ENCODE assay signal across 15 cellular contexts in genomic region chr5:149239917-149240316, GRCh38. TPM values are rescaled to one million over a fixed set of nuclear protein-coding genes. Genes with fewer than 3 reads are reported as not detected.
A peak's percentile ranks its signal among the peaks of the same experiment; 100 is the strongest.
DNase-seq lines count a peak whose midpoint lies in the region; ATAC-seq, FAIRE-seq and TF ChIP-seq lines count a peak whose summit lies in the region.
"Had no signal": no experiment of that assay in that cellular context is flagged by ENCODE, and none has a peak within 500 bp of the region (broad histone marks: within the 10 kb centered on the region; RNA-seq: fewer than 3 reads in every experiment).

No MANE protein-coding gene starts in this region.

- H3K4me3 ChIP-seq in A673 (ENCODE audit: low read depth, low read length, poor library complexity, severe bottlenecking), result no peak overlapping the region
- H3K4me3 ChIP-seq: left ventricle myocardium inferior, testis had no signal

- DNase-seq in CD4-positive, alpha-beta T cell, result peak in 1 of 10 experiments; percentile 7
- no peak for DNase-seq in naive thymus-derived CD8-positive, alpha-beta T cell
- DNase-seq in A673 (ENCODE audit: low spot score) (no peak), iPS-NIHi7 (ENCODE audit: extremely low spot score) (no peak), NCI-H69 (lab: John Stamatoyannopoulos, UW) (no peak), D721Med (ENCODE audit: insufficient read length, low spot score) (no peak)
- DNase-seq: BE2C, HFFc6, left ventricle myocardium inferior, NCI-H2171 treated with DMSO at 0.1 percent for 48 hours, NCI-H774 had no signal

- H3K27ac ChIP-seq in CD4-positive, alpha-beta T cell (ENCODE audit: low read depth, low read length), result peak overlapping the region; percentile 37
- no peak overlapping the region for H3K27ac ChIP-seq in A673 (ENCODE audit: low read depth, low read length, poor library complexity, severe bottlenecking)
- H3K27ac ChIP-seq: left ventricle myocardium inferior, testis had no signal

- POLR2A ChIA-PET in CD4-positive, alpha-beta T cell (lab: Charles Lee), result interaction anchor here (0.6 to 2.6 kb wide), 24 partner anchors 10 to 1173 kb away, joined by 3 to 18 read pairs (median 6); partner anchors contain the start of genes ABLIM3, AFAP1L1, CD74 and CSNK1A1
- POLR2A ChIA-PET in naive thymus-derived CD8-positive, alpha-beta T cell (lab: Charles Lee), result interaction anchor here (0.7 to 2.1 kb wide), 11 partner anchors 10 to 312 kb away, joined by 3 to 6 read pairs (median 4); partner anchors contain the start of genes ABLIM3 and CSNK1A1
- POLR2A ChIA-PET in A673 (lab: Charles Lee; ENCODE audit: low non-redundant PET), result no interaction called here

- H3K27me3 Mint-ChIP-seq in CD4-positive, alpha-beta T cell, result no peaks in the 10 kb centered on the region
- no peaks in the 10 kb centered on the region for H3K27me3 Mint-ChIP-seq in activated naive CD4-positive, alpha-beta T cell treated with anti-CD3 and anti-CD28 coated beads, Interleukin-2, amount 50 U/mL, for 24 hours
- peaks cover 0 to 2% (median 0%) of the 10 kb centered on the region in 5 donors for H3K27me3 Mint-ChIP-seq in naive thymus-derived CD8-positive, alpha-beta T cell

- H3K36me3 ChIP-seq in A673 (ENCODE audit: insufficient read depth, low read length, poor library complexity, severe bottlenecking), result no peaks in the 10 kb centered on the region
- H3K36me3 ChIP-seq: BE2C had no signal

- ATAC-seq in CD4-positive, alpha-beta T cell (ENCODE audit: poor library complexity), result no peak
- peak; percentile 17 for ATAC-seq in HG02759 (IDR thresholded peaks at IDR 0.05; ENCODE audit: unreplicated experiment)
- peak in 1 of 2 donors; percentile 19 for ATAC-seq in naive thymus-derived CD8-positive, alpha-beta T cell

- no peaks in the 10 kb centered on the region for H3K36me3 Mint-ChIP-seq in CD4-positive, alpha-beta T cell (ENCODE audit: low read depth)
- no peaks in the 10 kb centered on the region for H3K36me3 Mint-ChIP-seq in activated naive CD4-positive, alpha-beta T cell treated with anti-CD3 and anti-CD28 coated beads, Interleukin-2, amount 50 U/mL, for 24 hours
- H3K36me3 Mint-ChIP-seq in naive thymus-derived CD8-positive, alpha-beta T cell, result peaks cover 0 to 3% (median 0%) of the 10 kb centered on the region in 3 donors

- no peak for FAIRE-seq in D721Med (lab: Jason Lieb, UNC)

- no peak overlapping the region for H3K4me3 Mint-ChIP-seq in CD4-positive, alpha-beta T cell
- H3K4me3 Mint-ChIP-seq in activated naive CD4-positive, alpha-beta T cell treated with anti-CD3 and anti-CD28 coated beads, Interleukin-2, amount 50 U/mL, for 24 hours, result peak overlapping the region; percentile 50
- H3K4me3 Mint-ChIP-seq in naive thymus-derived CD8-positive, alpha-beta T cell, result peak overlapping the region in 8 of 10 donors; percentile 52 to 90 (median 66)
- H3K4me3 Mint-ChIP-seq: HFFc6 had no signal

- H3K27me3 ChIP-seq in CD4-positive, alpha-beta T cell (ENCODE audit: control insufficient read depth, insufficient read depth, low read length), result no peaks in the 10 kb centered on the region
- peaks cover 67% of the 10 kb centered on the region for H3K27me3 ChIP-seq in A673 (replicated peaks; ENCODE audit: insufficient read depth, low read depth, low read length, poor library complexity)
- H3K27me3 ChIP-seq: BE2C, testis had no signal

- intact Hi-C loops in CD4-positive, alpha-beta T cell (cut with DNase I, micrococcal nuclease), result loop anchor here (1.0 to 10.0 kb wide), 3 partner anchors 24 to 855 kb away; partner anchors contain the start of genes ADRB2 (in 1 of the 2) and FBXO38 (in 1 of the 2)
- intact Hi-C loops in A673 (cut with micrococcal nuclease; ENCODE audit: unreplicated experiment), result no loop called here

- no peaks in the 10 kb centered on the region for H3K4me1 ChIP-seq in A673 (ENCODE audit: insufficient read depth, low read length, poor library complexity, severe bottlenecking)
- H3K4me1 ChIP-seq: BE2C, testis had no signal

- peak overlapping the region; percentile 91 for H3K27ac Mint-ChIP-seq in CD4-positive, alpha-beta T cell
- H3K27ac Mint-ChIP-seq in activated naive CD4-positive, alpha-beta T cell treated with anti-CD3 and anti-CD28 coated beads, Interleukin-2, amount 50 U/mL, for 24 hours, result peak overlapping the region; percentile 97
- peak overlapping the region; percentile 71 to 97 (median 90) for H3K27ac Mint-ChIP-seq in naive thymus-derived CD8-positive, alpha-beta T cell
- H3K27ac Mint-ChIP-seq: HFFc6 had no signal

- peaks cover 64% of the 10 kb centered on the region for H3K4me1 Mint-ChIP-seq in CD4-positive, alpha-beta T cell (ENCODE audit: low read depth)
- peaks cover 51% of the 10 kb centered on the region for H3K4me1 Mint-ChIP-seq in activated naive CD4-positive, alpha-beta T cell treated with anti-CD3 and anti-CD28 coated beads, Interleukin-2, amount 50 U/mL, for 24 hours
- peaks cover 27 to 70% (median 54%) of the 10 kb centered on the region in 4 donors for H3K4me1 Mint-ChIP-seq in naive thymus-derived CD8-positive, alpha-beta T cell

- H3K9me3 Mint-ChIP-seq in CD4-positive, alpha-beta T cell, result no peaks in the 10 kb centered on the region
- H3K9me3 Mint-ChIP-seq in activated naive CD4-positive, alpha-beta T cell treated with anti-CD3 and anti-CD28 coated beads, Interleukin-2, amount 50 U/mL, for 24 hours, result no peaks in the 10 kb centered on the region
- peaks cover 0 to 10% (median 0%) of the 10 kb centered on the region in 9 donors for H3K9me3 Mint-ChIP-seq in naive thymus-derived CD8-positive, alpha-beta T cell
- H3K9me3 Mint-ChIP-seq: activated T-cell treated with anti-CD3 and anti-CD28 coated beads, Interleukin-2, amount 50 U/mL, for 4 hours; HFFc6 had no signal

- no TSS peak for BruUV-seq in A673 (replicated peaks; lab: Mats Ljungman, UMichigan)

- no peaks in the 10 kb centered on the region for H3K9me3 ChIP-seq in CD4-positive, alpha-beta T cell (ENCODE audit: control insufficient read depth, low read length)
- H3K9me3 ChIP-seq in A673 (ENCODE audit: low read depth, low read length, poor library complexity, severe bottlenecking), result no peaks in the 10 kb centered on the region
- H3K9me3 ChIP-seq: BE2C, left ventricle myocardium inferior, testis had no signal

- CTCF ChIA-PET in CD4-positive, alpha-beta T cell (lab: Charles Lee), result no interaction called here
- CTCF ChIA-PET in A673 (lab: Charles Lee), result no interaction called here

- no peak for TF ChIP-seq CTCF in CD4-positive, alpha-beta T cell (IDR thresholded peaks at IDR 0.05)
- TF ChIP-seq CTCF in A673 (conservative IDR thresholded peaks at IDR 0.05; ENCODE audit: low read depth, low read length) (no peak), D721Med (IDR thresholded peaks at IDR 0.05; ENCODE audit: insufficient read depth, missing control alignments) (no peak)

RNA-seq across cellular contexts. Expression of gene AFAP1L1, which starts 31.7 kb away (rescaled TPM):
- total RNA-seq in CD4-positive, alpha-beta T cell, result under 1 TPM; 0.47 to 0.56 TPM
- under 1 TPM; 0.13 to 0.27 TPM for total RNA-seq in naive thymus-derived CD8-positive, alpha-beta T cell
- polyA plus RNA-seq in naive thymus-derived CD8-positive, alpha-beta T cell, result 1 to 10 TPM in 2 of 3 donors, under 1 TPM in 1; 0.56 to 1.2 (median 1.1) TPM
- total RNA-seq in A673 (2021), result 0.21 and 0.46 TPM in 2 replicates
